ENCODE assay signal across 1 cellular context in genomic region chr17:40327244-40327666, GRCh38.
TF ChIP-seq lines count a peak whose summit lies in the region.

No MANE protein-coding gene starts in this region.

TF ChIP-seq in HepG2, 621 proteins besides CTCF, POLR2A, EP300 and RAD21:
- TF ChIP-seq POGZ (CRISPR knock-in tag; IDR thresholded peaks at IDR 0.05): 0 out of 2 replicates have a peak, but pooled peaks have one; percentile 11
- TF ChIP-seq, protein P1, sequence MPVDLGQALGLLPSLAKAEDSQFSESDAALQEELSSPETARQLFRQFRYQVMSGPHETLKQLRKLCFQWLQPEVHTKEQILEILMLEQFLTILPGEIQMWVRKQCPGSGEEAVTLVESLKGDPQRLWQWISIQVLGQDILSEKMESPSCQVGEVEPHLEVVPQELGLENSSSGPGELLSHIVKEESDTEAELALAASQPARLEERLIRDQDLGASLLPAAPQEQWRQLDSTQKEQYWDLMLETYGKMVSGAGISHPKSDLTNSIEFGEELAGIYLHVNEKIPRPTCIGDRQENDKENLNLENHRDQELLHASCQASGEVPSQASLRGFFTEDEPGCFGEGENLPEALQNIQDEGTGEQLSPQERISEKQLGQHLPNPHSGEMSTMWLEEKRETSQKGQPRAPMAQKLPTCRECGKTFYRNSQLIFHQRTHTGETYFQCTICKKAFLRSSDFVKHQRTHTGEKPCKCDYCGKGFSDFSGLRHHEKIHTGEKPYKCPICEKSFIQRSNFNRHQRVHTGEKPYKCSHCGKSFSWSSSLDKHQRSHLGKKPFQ (CRISPR knock-in tag; IDR thresholded peaks at IDR 0.05; ENCODE audit: insufficient replicate concordance): no peak
- 0 out of 2 replicates have a peak, but pooled peaks have one; percentile 53 for TF ChIP-seq ZNF446 (CRISPR knock-in tag; IDR thresholded peaks at IDR 0.05)
- peak; percentile 23; the same call in 1 of the 2 replicates for TF ChIP-seq KDM5B (CRISPR knock-in tag; IDR thresholded peaks at IDR 0.05; ENCODE audit: borderline replicate concordance)
- 0 out of 2 replicates have a peak, but pooled peaks have one; percentile 18 for TF ChIP-seq HES4 (CRISPR knock-in tag; IDR thresholded peaks at IDR 0.05; ENCODE audit: borderline replicate concordance)
- no peak for TF ChIP-seq ZNF138 (CRISPR knock-in tag; IDR thresholded peaks at IDR 0.05; ENCODE audit: low read depth)
- 0 out of 2 replicates have a peak, but pooled peaks have one; percentile 57 for TF ChIP-seq ZNF572 (CRISPR knock-in tag; IDR thresholded peaks at IDR 0.05)
